In genomic region chr9:124773473-124774130, GRCh38 we compare ENCODE assay signal across 14 cellular contexts. TPM values are rescaled to one million over a fixed set of nuclear protein-coding genes. Genes with fewer than 3 reads are reported as not detected.
A peak's percentile ranks its signal among the peaks of the same experiment; 100 is the strongest.
DNase-seq lines count a peak whose midpoint lies in the region; ATAC-seq and TF ChIP-seq lines count a peak whose summit lies in the region.
"Had no signal": no experiment of that assay in that cellular context is flagged by ENCODE, and none has a peak within 500 bp of the region (broad histone marks: within the 10 kb centered on the region; RNA-seq: fewer than 3 reads in every experiment).

No MANE protein-coding gene starts in this region.

- peak overlapping the region; percentile 37 for H3K4me3 Mint-ChIP-seq in activated naive CD8-positive, alpha-beta T cell
- no peak overlapping the region for H3K4me3 Mint-ChIP-seq in activated naive CD8-positive, alpha-beta T cell treated with anti-CD3 and anti-CD28 coated beads, Interleukin-2, amount 50 U/mL, for 24 hours
- peak overlapping the region; percentile 7 for H3K4me3 Mint-ChIP-seq in endothelial cell (ENCODE audit: unreplicated experiment)

- H3K27ac ChIP-seq in KMS-11 (no peak overlapping the region), osteoblast (ENCODE audit: low read depth, low read length) (no peak overlapping the region), aorta (ENCODE audit: low read depth in 1 of 2, low read length in 2 of 2) (no peak overlapping the region)
- H3K27ac ChIP-seq: coronary artery, SJCRH30 had no signal

- DNase-seq in activated naive CD8-positive, alpha-beta T cell treated with anti-CD3 and anti-CD28 coated beads, Interleukin-2, amount 50 U/mL, for 24 hours = no peak
- no peak for DNase-seq in endothelial cell (ENCODE audit: low spot score)
- peak; percentile 37 for DNase-seq in osteoblast (ENCODE audit: insufficient read length, low spot score, missing footprints)
- DNase-seq in activated CD4-positive, alpha-beta T cell treated with anti-CD3 and anti-CD28 coated beads, Interleukin-2, amount 50 U/mL, for 1 hour = no peak
- DNase-seq in aorta = no peak
- no peak for DNase-seq in RPMI8226

- H3K27me3 ChIP-seq in KMS-11 (ENCODE audit: insufficient read depth, low read depth) (peaks cover 3% of the 10 kb centered on the region; the same call in 1 of the 2 replicates), osteoblast (ENCODE audit: insufficient read depth, low read length) (peaks cover 35% of the 10 kb centered on the region), aorta (ENCODE audit: control insufficient read depth in 1 of 2, insufficient read depth in 2 of 2, low read length in 1 of 2) (no peaks in the 10 kb centered on the region)
- H3K27me3 ChIP-seq: SJCRH30 had no signal

- H3K9me3 ChIP-seq in osteoblast (ENCODE audit: low read depth, low read length) (no peaks in the 10 kb centered on the region), aorta (ENCODE audit: control insufficient read depth, low read length) (no peaks in the 10 kb centered on the region)
- H3K9me3 ChIP-seq: BE2C, mucosa of descending colon, SJCRH30, tibial nerve had no signal

- no peak for ATAC-seq in activated naive CD8-positive, alpha-beta T cell treated with anti-CD3 and anti-CD28 coated beads, Interleukin-2, amount 50 U/mL, for 24 hours
- ATAC-seq in aorta (ENCODE audit: low FRiP score) = no peak

- no peaks in the 10 kb centered on the region for H3K79me2 ChIP-seq in KMS-11 (ENCODE audit: insufficient read depth, low read depth)
- H3K79me2 ChIP-seq in osteoblast (ENCODE audit: insufficient read depth, low read length) = no peaks in the 10 kb centered on the region

- H4K20me1 ChIP-seq in KMS-11 (ENCODE audit: insufficient read depth) (no peaks in the 10 kb centered on the region), osteoblast (ENCODE audit: insufficient read depth, low read length) (peaks cover 8% of the 10 kb centered on the region)

- no peaks in the 10 kb centered on the region for H3K36me3 Mint-ChIP-seq in activated naive CD8-positive, alpha-beta T cell
- H3K36me3 Mint-ChIP-seq in activated naive CD8-positive, alpha-beta T cell treated with anti-CD3 and anti-CD28 coated beads, Interleukin-2, amount 50 U/mL, for 24 hours (ENCODE audit: low read depth) = no peaks in the 10 kb centered on the region
- peaks cover 3% of the 10 kb centered on the region for H3K36me3 Mint-ChIP-seq in endothelial cell (ENCODE audit: low read depth, unreplicated experiment)
- H3K36me3 Mint-ChIP-seq: WTC11 had no signal

- H3K4me3 ChIP-seq in KMS-11 (IDR thresholded peaks at IDR 0.05; ENCODE audit: insufficient read depth, low read depth, low read length) = no peak overlapping the region
- no peak overlapping the region for H3K4me3 ChIP-seq in osteoblast (ENCODE audit: insufficient read depth, low read length)
- no peak overlapping the region for H3K4me3 ChIP-seq in aorta (ENCODE audit: low read length in 2 of 2)
- H3K4me3 ChIP-seq: coronary artery, mucosa of descending colon, tibial nerve had no signal

- H3K27ac Mint-ChIP-seq in activated naive CD8-positive, alpha-beta T cell = no peak overlapping the region
- H3K27ac Mint-ChIP-seq in activated naive CD8-positive, alpha-beta T cell treated with anti-CD3 and anti-CD28 coated beads, Interleukin-2, amount 50 U/mL, for 24 hours = no peak overlapping the region
- no peak overlapping the region for H3K27ac Mint-ChIP-seq in endothelial cell (ENCODE audit: unreplicated experiment)
- H3K27ac Mint-ChIP-seq: WTC11 had no signal

- H3K4me2 ChIP-seq in KMS-11 = peak overlapping the region; percentile 22; the same call in 1 of the 2 replicates
- H3K4me2 ChIP-seq in osteoblast (ENCODE audit: insufficient read depth, low read length) = no peak overlapping the region

- H3K27me3 Mint-ChIP-seq in activated naive CD8-positive, alpha-beta T cell = peaks cover 45% of the 10 kb centered on the region
- peaks cover 55% of the 10 kb centered on the region for H3K27me3 Mint-ChIP-seq in activated naive CD8-positive, alpha-beta T cell treated with anti-CD3 and anti-CD28 coated beads, Interleukin-2, amount 50 U/mL, for 24 hours
- peaks cover 23% of the 10 kb centered on the region for H3K27me3 Mint-ChIP-seq in endothelial cell (ENCODE audit: unreplicated experiment)

- H3K4me1 ChIP-seq in KMS-11 (ENCODE audit: low read depth, poor library complexity, severe bottlenecking) (peaks cover 23% of the 10 kb centered on the region), osteoblast (ENCODE audit: insufficient read depth, low read length) (peaks cover 13% of the 10 kb centered on the region), aorta (ENCODE audit: control insufficient read depth in 1 of 2, insufficient read depth in 2 of 2, low read length in 2 of 2) (no peaks in the 10 kb centered on the region)
- H3K4me1 ChIP-seq: BE2C had no signal

- H3K9me3 Mint-ChIP-seq in activated naive CD8-positive, alpha-beta T cell (ENCODE audit: low read depth) = no peaks in the 10 kb centered on the region
- H3K9me3 Mint-ChIP-seq in activated naive CD8-positive, alpha-beta T cell treated with anti-CD3 and anti-CD28 coated beads, Interleukin-2, amount 50 U/mL, for 24 hours = no peaks in the 10 kb centered on the region
- no peaks in the 10 kb centered on the region for H3K9me3 Mint-ChIP-seq in endothelial cell (ENCODE audit: unreplicated experiment)
- H3K9me3 Mint-ChIP-seq: WTC11 had no signal

- peaks cover 44% of the 10 kb centered on the region for H3K4me1 Mint-ChIP-seq in activated naive CD8-positive, alpha-beta T cell (ENCODE audit: low read depth)
- H3K4me1 Mint-ChIP-seq in activated naive CD8-positive, alpha-beta T cell treated with anti-CD3 and anti-CD28 coated beads, Interleukin-2, amount 50 U/mL, for 24 hours = peaks cover 47% of the 10 kb centered on the region
- H3K4me1 Mint-ChIP-seq in endothelial cell (ENCODE audit: unreplicated experiment) = peaks cover 22% of the 10 kb centered on the region

- no peak for TF ChIP-seq CTCF in KMS-11 (conservative IDR thresholded peaks at IDR 0.05; ENCODE audit: low read depth, low read length)
- no peak for TF ChIP-seq CTCF in endothelial cell (IDR thresholded peaks at IDR 0.05; ENCODE audit: unreplicated experiment)
- no peak for TF ChIP-seq CTCF in osteoblast (IDR thresholded peaks at IDR 0.05; ENCODE audit: extremely low read depth, low read depth, low read length)

- H2AFZ ChIP-seq in KMS-11 (ENCODE audit: low read depth) = no peak overlapping the region
- H2AFZ ChIP-seq in osteoblast (ENCODE audit: low read length) = no peak overlapping the region

- no peak overlapping the region for H3K9ac ChIP-seq in KMS-11

- H3K36me3 ChIP-seq in KMS-11 (ENCODE audit: insufficient read depth) = no peaks in the 10 kb centered on the region
- H3K36me3 ChIP-seq in osteoblast (ENCODE audit: insufficient read depth, low read length) = no peaks in the 10 kb centered on the region
- H3K36me3 ChIP-seq in aorta (ENCODE audit: control insufficient read depth in 1 of 2, insufficient read depth in 2 of 2, low read length in 1 of 2) = no peaks in the 10 kb centered on the region
- H3K36me3 ChIP-seq: BE2C, SJCRH30, tibial nerve had no signal

- WGBS in aorta, 2 donors = 89 to 100% methylated on average over 1 of the region's 1 CpG

- intact Hi-C loops in aorta (cut with DNase I) = loop anchor here (2.0 to 5.0 kb wide), 4 partner anchors 369 to 974 kb away; partner anchors contain the start of genes PBX3 (in 1 of the 2) and SCAI (in 1 of the 2)

RNA-seq across cellular contexts. Expression of gene NR6A1, which starts 2.5 kb away (rescaled TPM):
- 63.8 TPM for total RNA-seq in endothelial cell (ENCODE audit: unreplicated experiment)
- total RNA-seq in osteoblast = 0.36 and 0.88 TPM in 2 replicates
- 1 to 10 TPM in 1 of 2 donors, under 1 TPM in 1; 0.42 to 1.6 TPM for total RNA-seq in aorta
- polyA plus RNA-seq in aorta = under 1 TPM; 0.26 to 0.50 TPM

RNA-seq across cellular contexts. Expression of gene OLFML2A, which starts 3.3 kb away (rescaled TPM):
- total RNA-seq in endothelial cell (ENCODE audit: unreplicated experiment) = 18.2 TPM
- 27.1 and 29.7 TPM in 2 replicates for total RNA-seq in osteoblast
- 10 to 100 TPM in 1 of 2 donors, 1 to 10 TPM in 1; 7.1 to 15.9 TPM for total RNA-seq in aorta
- under 1 TPM; 0.13 to 0.20 TPM for polyA plus RNA-seq in aorta

Comparison
In these comparisons a context has a peak if more than half of its experiments do, and no peak if none do; other contexts are left out.
1. RNA of gene NR6A1, which starts 2.5 kb away (total RNA-seq): 63.8 TPM in endothelial cell (single experiment); 0.42 to 1.6 TPM in aorta and 0.36 to 0.88 TPM in osteoblast; every median in the first group is over 10 times any median in the second.